ENCODE assay signal across 8 cellular contexts in the genomic region with DNA sequence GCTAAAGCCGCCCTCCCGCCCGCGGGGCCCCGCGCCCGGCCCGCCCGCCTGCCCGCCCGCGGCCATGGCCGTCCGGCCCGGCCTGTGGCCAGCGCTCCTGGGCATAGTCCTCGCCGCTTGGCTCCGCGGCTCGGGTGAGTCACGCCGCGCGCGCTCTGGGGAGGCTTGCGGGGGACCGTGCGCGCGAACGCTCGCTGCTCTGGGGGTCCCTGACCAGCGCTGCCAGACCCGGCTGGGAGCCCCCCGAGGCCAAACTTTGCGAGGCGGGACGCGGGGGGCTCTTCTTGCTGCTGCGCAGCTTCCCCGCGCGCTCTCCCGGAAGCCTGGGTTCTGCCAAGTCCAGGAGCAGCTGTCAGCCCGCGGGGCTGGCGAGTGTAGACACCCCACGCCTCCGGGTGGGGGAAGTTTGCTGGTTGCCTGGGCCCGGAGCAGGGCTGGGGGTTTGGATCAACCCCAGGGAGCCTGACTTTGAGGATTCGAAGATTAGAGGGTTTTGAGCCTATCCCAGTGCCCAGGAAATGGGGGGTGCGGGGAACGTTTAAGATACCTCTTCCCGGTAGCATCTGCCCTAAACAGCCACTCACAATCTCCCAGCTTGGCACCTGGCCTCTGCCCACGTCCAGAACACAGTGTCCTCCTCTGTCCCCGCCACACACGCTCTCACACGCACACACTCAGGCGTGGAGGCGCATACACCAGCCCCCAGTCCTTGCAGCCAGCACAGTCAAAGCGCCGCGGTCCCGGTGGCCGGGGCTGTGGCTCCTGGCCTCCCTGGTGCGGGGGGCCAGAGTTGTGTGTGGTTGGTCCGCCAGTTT. TPM values are rescaled to one million over a fixed set of nuclear protein-coding genes. Genes with fewer than 3 reads are reported as not detected.
DNase-seq lines count a peak whose midpoint lies in the region; ATAC-seq and TF ChIP-seq lines count a peak whose summit lies in the region.

No MANE protein-coding gene starts in this region.

- ATAC-seq in activated CD8-positive, alpha-beta memory T cell treated with anti-CD3 and anti-CD28 coated beads, Interleukin-2, amount 10 ng/mL, durations not matched to agents 7 days and 5 days, result no peak
- ATAC-seq in WTC11 (no peak), GM21723 (IDR thresholded peaks at IDR 0.05; ENCODE audit: unreplicated experiment) (no peak)

- TF ChIP-seq EP300 in stomach (IDR thresholded peaks at IDR 0.05), result no peak

- no peak for TF ChIP-seq POLR2A in stomach (IDR thresholded peaks at IDR 0.05)

- peak overlapping the region; percentile 52 for H3K4me3 ChIP-seq in iPS-15b (ENCODE audit: low read depth, low read length)
- peak overlapping the region; percentile 25 to 46 (median 42) for H3K4me3 ChIP-seq in stomach

- no peak overlapping the region for H3K27ac ChIP-seq in stomach

- H3K27me3 ChIP-seq in iPS-15b (ENCODE audit: control insufficient read depth, insufficient read depth, low read length) (peaks cover 49% of the 10 kb centered on the region), stomach (peaks cover 24 to 100% (median 61%) of the 10 kb centered on the region in 3 donors)

- H3K4me3 Mint-ChIP-seq in activated CD8-positive, alpha-beta memory T cell treated with anti-CD3 and anti-CD28 coated beads, Interleukin-2, amount 10 ng/mL, durations not matched to agents 7 days and 5 days, result peak overlapping the region; percentile 53
- peak overlapping the region; percentile 86 for H3K4me3 Mint-ChIP-seq in WTC11

- H3K9ac ChIP-seq in iPS-15b (ENCODE audit: low read depth, low read length), result no peak overlapping the region

- intact Hi-C loops in stomach (cut with DNase I; ENCODE audit: low total_unique reads), result no loop called here

- H3K27me3 Mint-ChIP-seq in activated CD8-positive, alpha-beta memory T cell treated with anti-CD3 and anti-CD28 coated beads, Interleukin-2, amount 10 ng/mL, durations not matched to agents 7 days and 5 days, result peaks cover 77% of the 10 kb centered on the region
- peaks cover 64% of the 10 kb centered on the region for H3K27me3 Mint-ChIP-seq in WTC11 (ENCODE audit: low read depth)

- POLR2A ChIA-PET in WTC11 (lab: Charles Lee), result no interaction called here

- H3K4me1 Mint-ChIP-seq in activated CD8-positive, alpha-beta memory T cell treated with anti-CD3 and anti-CD28 coated beads, Interleukin-2, amount 10 ng/mL, durations not matched to agents 7 days and 5 days, result peaks cover 3% of the 10 kb centered on the region
- H3K4me1 Mint-ChIP-seq in WTC11, result peaks cover 41% of the 10 kb centered on the region

- no peaks in the 10 kb centered on the region for H3K36me3 Mint-ChIP-seq in activated CD8-positive, alpha-beta memory T cell treated with anti-CD3 and anti-CD28 coated beads, Interleukin-2, amount 10 ng/mL, durations not matched to agents 7 days and 5 days
- H3K36me3 Mint-ChIP-seq in WTC11, result no peaks in the 10 kb centered on the region

- H3K4me1 ChIP-seq in iPS-15b (ENCODE audit: control insufficient read depth, insufficient read depth, low read length) (no peaks in the 10 kb centered on the region), stomach (peaks cover 14 to 26% (median 21%) of the 10 kb centered on the region in 4 donors)

- no peak for TF ChIP-seq CTCF in WTC11 (IDR thresholded peaks at IDR 0.05)
- TF ChIP-seq CTCF in stomach (IDR thresholded peaks at IDR 0.05), result no peak

- H3K9me3 ChIP-seq in iPS-15b (ENCODE audit: control insufficient read depth, insufficient read depth, low read length) (no peaks in the 10 kb centered on the region), stomach (no peaks in the 10 kb centered on the region)

- peaks cover 3% of the 10 kb centered on the region for H3K36me3 ChIP-seq in iPS-15b (ENCODE audit: control insufficient read depth, insufficient read depth, low read length)
- no peaks in the 10 kb centered on the region for H3K36me3 ChIP-seq in stomach

- 3 to 26% (median 6%) methylated on average over 8 to 68 of the region's 68 CpGs for WGBS in stomach, 5 donors

- DNase-seq in activated CD8-positive, alpha-beta memory T cell treated with anti-CD3 and anti-CD28 coated beads, Interleukin-2, amount 10 ng/mL, durations not matched to agents 7 days and 5 days, result no peak
- DNase-seq in activated CD8-positive, alpha-beta memory T cell treated with anti-CD3 and anti-CD28 coated beads, Interleukin-2, amount 50 U/mL, for 48 hours, result no peak
- DNase-seq in WTC11 (ENCODE audit: low spot score) (no peak), stomach (no peak), kidney glomerular epithelial cell (lab: John Stamatoyannopoulos, UW) (no peak)
- no peak for DNase-seq in stimulated activated CD4-positive, alpha-beta T cell treated with anti-CD3 and anti-CD28 coated beads, Interleukin-2, amount 100 ng/mL, for 48 hours

- H3K9me3 Mint-ChIP-seq in activated CD8-positive, alpha-beta memory T cell treated with anti-CD3 and anti-CD28 coated beads, Interleukin-2, amount 10 ng/mL, durations not matched to agents 7 days and 5 days (ENCODE audit: low read depth), result no peaks in the 10 kb centered on the region
- H3K9me3 Mint-ChIP-seq in WTC11, result no peaks in the 10 kb centered on the region

- H3K27ac Mint-ChIP-seq in activated CD8-positive, alpha-beta memory T cell treated with anti-CD3 and anti-CD28 coated beads, Interleukin-2, amount 10 ng/mL, durations not matched to agents 7 days and 5 days, result no peak overlapping the region
- H3K27ac Mint-ChIP-seq in WTC11, result no peak overlapping the region

- CTCF ChIA-PET in activated CD8-positive, alpha-beta memory T cell treated with anti-CD3 and anti-CD28 coated beads, Interleukin-2, amount 10 ng/mL, durations not matched to agents 7 days and 5 days (lab: Charles Lee), result interaction anchor here (1.0 kb wide), 1 partner anchor 150 kb away, joined by 7 read pairs; no protein-coding TSS in a partner anchor
- CTCF ChIA-PET in WTC11 (lab: Charles Lee), result interaction anchor here (1.2 to 3.5 kb wide), 4 partner anchors 24 to 150 kb away, joined by 3 to 34 read pairs (median 11); no protein-coding TSS in a partner anchor

TF ChIP-seq in WTC11, 78 proteins besides CTCF, POLR2A, EP300 and RAD21 (continues in another document):
- TF ChIP-seq ZNF423 (CRISPR knock-in tag; IDR thresholded peaks at IDR 0.05) (no peak), NFE2L1 (CRISPR knock-in tag; IDR thresholded peaks at IDR 0.05) (no peak), ESRRA (CRISPR knock-in tag; IDR thresholded peaks at IDR 0.05; ENCODE audit: borderline replicate concordance) (no peak), ATF1 (CRISPR knock-in tag; IDR thresholded peaks at IDR 0.05) (no peak; the same call in 1 of the 2 replicates), ZNF121 (CRISPR knock-in tag; IDR thresholded peaks at IDR 0.05) (no peak), CBFB (CRISPR knock-in tag; IDR thresholded peaks at IDR 0.05; ENCODE audit: low read depth) (no peak)
- TF ChIP-seq, protein P1, sequence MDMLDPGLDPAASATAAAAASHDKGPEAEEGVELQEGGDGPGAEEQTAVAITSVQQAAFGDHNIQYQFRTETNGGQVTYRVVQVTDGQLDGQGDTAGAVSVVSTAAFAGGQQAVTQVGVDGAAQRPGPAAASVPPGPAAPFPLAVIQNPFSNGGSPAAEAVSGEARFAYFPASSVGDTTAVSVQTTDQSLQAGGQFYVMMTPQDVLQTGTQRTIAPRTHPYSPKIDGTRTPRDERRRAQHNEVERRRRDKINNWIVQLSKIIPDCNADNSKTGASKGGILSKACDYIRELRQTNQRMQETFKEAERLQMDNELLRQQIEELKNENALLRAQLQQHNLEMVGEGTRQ (CRISPR knock-in tag; IDR thresholded peaks at IDR 0.05), result no peak
- TF ChIP-seq, protein P2, sequence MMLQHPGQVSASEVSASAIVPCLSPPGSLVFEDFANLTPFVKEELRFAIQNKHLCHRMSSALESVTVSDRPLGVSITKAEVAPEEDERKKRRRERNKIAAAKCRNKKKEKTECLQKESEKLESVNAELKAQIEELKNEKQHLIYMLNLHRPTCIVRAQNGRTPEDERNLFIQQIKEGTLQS (CRISPR knock-in tag; conservative IDR thresholded peaks at IDR 0.05), result no peak
- TF ChIP-seq, protein P3, sequence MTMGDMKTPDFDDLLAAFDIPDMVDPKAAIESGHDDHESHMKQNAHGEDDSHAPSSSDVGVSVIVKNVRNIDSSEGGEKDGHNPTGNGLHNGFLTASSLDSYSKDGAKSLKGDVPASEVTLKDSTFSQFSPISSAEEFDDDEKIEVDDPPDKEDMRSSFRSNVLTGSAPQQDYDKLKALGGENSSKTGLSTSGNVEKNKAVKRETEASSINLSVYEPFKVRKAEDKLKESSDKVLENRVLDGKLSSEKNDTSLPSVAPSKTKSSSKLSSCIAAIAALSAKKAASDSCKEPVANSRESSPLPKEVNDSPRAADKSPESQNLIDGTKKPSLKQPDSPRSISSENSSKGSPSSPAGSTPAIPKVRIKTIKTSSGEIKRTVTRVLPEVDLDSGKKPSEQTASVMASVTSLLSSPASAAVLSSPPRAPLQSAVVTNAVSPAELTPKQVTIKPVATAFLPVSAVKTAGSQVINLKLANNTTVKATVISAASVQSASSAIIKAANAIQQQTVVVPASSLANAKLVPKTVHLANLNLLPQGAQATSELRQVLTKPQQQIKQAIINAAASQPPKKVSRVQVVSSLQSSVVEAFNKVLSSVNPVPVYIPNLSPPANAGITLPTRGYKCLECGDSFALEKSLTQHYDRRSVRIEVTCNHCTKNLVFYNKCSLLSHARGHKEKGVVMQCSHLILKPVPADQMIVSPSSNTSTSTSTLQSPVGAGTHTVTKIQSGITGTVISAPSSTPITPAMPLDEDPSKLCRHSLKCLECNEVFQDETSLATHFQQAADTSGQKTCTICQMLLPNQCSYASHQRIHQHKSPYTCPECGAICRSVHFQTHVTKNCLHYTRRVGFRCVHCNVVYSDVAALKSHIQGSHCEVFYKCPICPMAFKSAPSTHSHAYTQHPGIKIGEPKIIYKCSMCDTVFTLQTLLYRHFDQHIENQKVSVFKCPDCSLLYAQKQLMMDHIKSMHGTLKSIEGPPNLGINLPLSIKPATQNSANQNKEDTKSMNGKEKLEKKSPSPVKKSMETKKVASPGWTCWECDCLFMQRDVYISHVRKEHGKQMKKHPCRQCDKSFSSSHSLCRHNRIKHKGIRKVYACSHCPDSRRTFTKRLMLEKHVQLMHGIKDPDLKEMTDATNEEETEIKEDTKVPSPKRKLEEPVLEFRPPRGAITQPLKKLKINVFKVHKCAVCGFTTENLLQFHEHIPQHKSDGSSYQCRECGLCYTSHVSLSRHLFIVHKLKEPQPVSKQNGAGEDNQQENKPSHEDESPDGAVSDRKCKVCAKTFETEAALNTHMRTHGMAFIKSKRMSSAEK (CRISPR knock-in tag; IDR thresholded peaks at IDR 0.05; ENCODE audit: borderline replicate concordance), result no peak

RNA-seq across cellular contexts. Expression of a gene that starts 0.5 kb away (rescaled TPM):
- total RNA-seq in activated CD8-positive, alpha-beta memory T cell treated with anti-CD3 and anti-CD28 coated beads, Interleukin-2, amount 10 ng/mL, durations not matched to agents 7 days and 5 days, result not detected
- total RNA-seq in WTC11 (2021) (7.9 to 10.2 TPM (median 9.4 TPM) in 3 replicates), stomach (under 1 TPM in 2 of 5 donors, not detected in 3; 0.55 to 0.72 TPM)
- polyA plus RNA-seq in stomach, result under 1 TPM in 2 of 3 donors, not detected in 1; 0.08 to 0.37 TPM
